ENCODE assay signal across 26 cellular contexts in the genomic region with DNA sequence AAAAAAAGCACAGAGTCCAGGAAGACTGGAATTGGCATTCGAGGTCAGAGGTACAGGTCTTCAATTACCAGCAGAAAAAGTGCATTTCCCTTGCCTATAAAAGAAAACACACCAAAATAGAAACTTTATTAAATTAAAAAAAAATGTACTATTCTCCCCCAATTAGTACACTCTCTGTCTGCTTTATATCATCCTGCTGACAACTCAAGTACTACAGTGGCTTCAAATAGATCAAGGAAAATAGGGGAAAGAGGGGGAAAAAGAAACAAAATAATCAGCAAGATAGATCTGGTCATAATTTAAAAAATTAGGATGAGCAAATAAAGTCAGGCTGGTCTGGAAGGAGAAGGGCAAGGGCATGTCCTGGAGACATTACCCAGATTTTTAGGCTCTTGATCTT.
"Had no signal": no experiment of that assay in that cellular context is flagged by ENCODE, and none has a peak within 500 bp of the region (broad histone marks: within the 10 kb centered on the region; RNA-seq: fewer than 3 reads in every experiment).

No MANE protein-coding gene starts in this region.

- H3K27me3 ChIP-seq: dorsolateral prefrontal cortex, esophagus squamous epithelium, gastrocnemius medialis, heart right ventricle, left lung had no signal

- FAIRE-seq: colon, islet of Langerhans, keratinocyte had no signal

- H3K4me3 ChIP-seq: coronary artery, dorsolateral prefrontal cortex, esophagus squamous epithelium, gastrocnemius medialis, heart right ventricle, left lung, lower lobe of right lung, mucosa of descending colon had no signal

- H3K27ac ChIP-seq: coronary artery, dorsolateral prefrontal cortex, epithelial cell of prostate, esophagus squamous epithelium, gastrocnemius medialis, heart right ventricle, left lung, lower lobe of right lung had no signal

- ATAC-seq: esophagus mucosa, gastrocnemius medialis, heart right ventricle, left cardiac atrium, left lung, left ventricle myocardium superior, lower lobe of right lung, mucosa of descending colon had no signal

- H3K9me3 ChIP-seq: esophagus squamous epithelium, gastrocnemius medialis, heart right ventricle, left lung, lower lobe of right lung, mucosa of descending colon had no signal

- H3K4me1 ChIP-seq: esophagus squamous epithelium, gastrocnemius medialis, heart right ventricle, left lung, lower lobe of right lung had no signal

- H3K36me3 ChIP-seq: esophagus squamous epithelium, gastrocnemius medialis, heart right ventricle, left lung, lower lobe of right lung had no signal

- DNase-seq: dermis blood vessel endothelial cell; dorsolateral prefrontal cortex; effector CD4-positive, alpha-beta T cell; effector memory CD4-positive, alpha-beta T cell; erythroblast; esophagus squamous epithelium; foreskin fibroblast; foreskin melanocyte; gastrocnemius medialis; glutamatergic neuron; head of caudate nucleus; heart right ventricle; hippocampal formation; left cardiac atrium; left lung; left ventricle myocardium superior; lower lobe of right lung; mesenchymal stem cell; mucosa of descending colon; naive B cell had no signal
